1 cellular context compared by ENCODE assay signal in genomic region chr1:248837794-248838356, GRCh38.
A peak's percentile ranks its signal among the peaks of the same experiment; 100 is the strongest.
TF ChIP-seq lines count a peak whose summit lies in the region.

TSS of gene ZNF672 (plus strand) at chr1:248838224. CDS start at chr1:248847275, 9,051 bp downstream.

TF ChIP-seq in HepG2, 621 proteins besides CTCF, POLR2A, EP300 and RAD21 (continued from another document):
- TF ChIP-seq RERE (CRISPR knock-in tag; IDR thresholded peaks at IDR 0.05; ENCODE audit: low read depth) = no peak
- no peak for TF ChIP-seq ARID4A (CRISPR knock-in tag; IDR thresholded peaks at IDR 0.05; ENCODE audit: borderline replicate concordance)
- no peak for TF ChIP-seq ZSCAN31 (CRISPR knock-in tag; IDR thresholded peaks at IDR 0.05; ENCODE audit: low read depth)
- no peak for TF ChIP-seq ZHX2 (IDR thresholded peaks at IDR 0.05; ENCODE audit: low read depth)
- TF ChIP-seq ZHX2 (CRISPR knock-in tag; IDR thresholded peaks at IDR 0.05; ENCODE audit: borderline replicate concordance) = no peak
- TF ChIP-seq ARNTL (CRISPR knock-in tag; IDR thresholded peaks at IDR 0.05) = no peak
- peak; percentile 41 for TF ChIP-seq GABPA (IDR thresholded peaks at IDR 0.05; ENCODE audit: low read depth, low read length)
- TF ChIP-seq GABPA (CRISPR knock-in tag; IDR thresholded peaks at IDR 0.05; ENCODE audit: low read depth) = peak; percentile 63; the same call in 1 of the 2 replicates
- peak; percentile 17; the same call in 1 of the 2 replicates for TF ChIP-seq BATF2 (CRISPR knock-in tag; IDR thresholded peaks at IDR 0.05)
- no peak for TF ChIP-seq ZNF354B (CRISPR knock-in tag; IDR thresholded peaks at IDR 0.05)
- no peak for TF ChIP-seq HOXA9 (CRISPR knock-in tag; IDR thresholded peaks at IDR 0.05; ENCODE audit: borderline replicate concordance)
- TF ChIP-seq ZNF562 (CRISPR knock-in tag; IDR thresholded peaks at IDR 0.05; ENCODE audit: borderline replicate concordance) = no peak
- TF ChIP-seq ZNF558 (CRISPR knock-in tag; IDR thresholded peaks at IDR 0.05; ENCODE audit: borderline replicate concordance) = peak; percentile 68; the same call in 1 of the 2 replicates
- 0 out of 2 replicates have a peak, but pooled peaks have one; percentile 51 for TF ChIP-seq IRF2 (CRISPR knock-in tag; IDR thresholded peaks at IDR 0.05)
- TF ChIP-seq DPF2 (CRISPR knock-in tag; IDR thresholded peaks at IDR 0.05; ENCODE audit: borderline replicate concordance, low read depth) = no peak
- no peak for TF ChIP-seq PBX2 (CRISPR knock-in tag; IDR thresholded peaks at IDR 0.05)
- no peak for TF ChIP-seq ZBTB37 (CRISPR knock-in tag; IDR thresholded peaks at IDR 0.05)
- TF ChIP-seq YEATS4 (CRISPR knock-in tag; IDR thresholded peaks at IDR 0.05; ENCODE audit: borderline replicate concordance) = no peak
- TF ChIP-seq SP2 (CRISPR knock-in tag; IDR thresholded peaks at IDR 0.05) = peak; percentile 94
- TF ChIP-seq GZF1 (CRISPR knock-in tag; IDR thresholded peaks at IDR 0.05) = no peak
- 0 out of 2 replicates have a peak, but pooled peaks have one; percentile 21 for TF ChIP-seq SMAD3 (CRISPR knock-in tag; IDR thresholded peaks at IDR 0.05)
- no peak for TF ChIP-seq KAT7 (CRISPR knock-in tag; IDR thresholded peaks at IDR 0.05; ENCODE audit: borderline replicate concordance)
- no peak for TF ChIP-seq MXD4 (CRISPR knock-in tag; IDR thresholded peaks at IDR 0.05)
- TF ChIP-seq ZFP36L2 (CRISPR knock-in tag; IDR thresholded peaks at IDR 0.05) = no peak
- TF ChIP-seq U2AF1 (optimal IDR thresholded peaks at IDR 0.05; ENCODE audit: low read depth, low read length) = peak; percentile 10
- peak; percentile 65 for TF ChIP-seq POLR2G (IDR thresholded peaks at IDR 0.05; ENCODE audit: low read depth, low read length)
